In the genomic region with DNA sequence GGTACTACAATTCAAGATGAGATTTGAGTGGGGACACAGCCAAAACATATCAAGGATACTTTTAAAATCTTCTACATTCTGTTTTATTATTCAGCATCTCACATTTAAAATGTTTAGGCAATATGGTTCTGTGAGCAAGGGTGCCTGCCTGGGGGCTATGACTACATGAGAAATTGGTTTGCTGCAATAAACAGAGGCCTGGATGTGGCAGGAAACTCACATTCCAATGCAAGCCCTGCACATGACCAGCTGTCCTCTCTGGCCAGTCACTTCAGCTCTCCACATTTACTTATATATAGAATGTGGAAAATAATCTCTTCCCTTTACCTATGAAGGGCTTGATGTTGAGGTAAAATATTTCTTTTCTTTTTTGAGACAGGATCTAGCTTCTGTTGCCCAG, we compare ENCODE assay signal across 26 cellular contexts.
"Had no signal": no experiment of that assay in that cellular context is flagged by ENCODE, and none has a peak within 500 bp of the region (broad histone marks: within the 10 kb centered on the region; RNA-seq: fewer than 3 reads in every experiment).

No MANE protein-coding gene starts in this region.

- ATAC-seq: heart right ventricle; left colon; lower lobe of right lung; naive thymus-derived CD8-positive, alpha-beta T cell; sciatic nerve had no signal

- DNase-seq: cortex of kidney; foreskin melanocyte; glutamatergic neuron; heart right ventricle; hippocampal formation; immature natural killer cell; islet precursor cell; kidney glomerular epithelial cell; left colon; left ventricle myocardium inferior; lower lobe of right lung; naive thymus-derived CD8-positive, alpha-beta T cell; nephron progenitor cell; nucleus accumbens; stimulated activated CD4-positive, alpha-beta T cell treated with anti-CD3 and anti-CD28 coated beads, Interleukin-12 subunit alpha, Interleukin-12 subunit beta, amount 100 ng/mL, for 4 hours; stimulated activated CD4-positive, alpha-beta T cell treated with anti-CD3 and anti-CD28 coated beads, Interleukin-1b, Interleukin-23, amount 100 ng/mL, for 48 hours; stimulated activated CD4-positive, alpha-beta T cell treated with anti-CD3 and anti-CD28 coated beads, Interleukin-4, amount 100 ng/mL, for 1 hour; stimulated activated CD8-positive, alpha-beta memory T cell treated with anti-CD3 and anti-CD28 coated beads, Interleukin-4, amount 100 ng/mL, for 48 hours; stimulated activated naive CD4-positive, alpha-beta T cell; stomach; tibial artery had no signal

- H3K4me1 Mint-ChIP-seq: immature natural killer cell; naive thymus-derived CD8-positive, alpha-beta T cell; nephron progenitor cell had no signal

- H3K9me3 ChIP-seq: left ventricle myocardium inferior, lower lobe of right lung, prostate gland, right atrium auricular region, stomach, tibial artery had no signal

- H3K36me3 ChIP-seq: heart right ventricle, left ventricle myocardium inferior, lower lobe of right lung, prostate gland, right atrium auricular region, stomach, tibial artery had no signal

- H3K36me3 Mint-ChIP-seq: naive thymus-derived CD8-positive, alpha-beta T cell; type B pancreatic cell had no signal

- H3K4me3 Mint-ChIP-seq: immature natural killer cell; naive thymus-derived CD8-positive, alpha-beta T cell; nephron progenitor cell; type B pancreatic cell had no signal

- H3K4me3 ChIP-seq: heart right ventricle, left ventricle myocardium inferior, lower lobe of right lung, prostate gland, right atrium auricular region, smooth muscle cell, stomach, tibial artery had no signal

- H3K4me2 ChIP-seq: smooth muscle cell had no signal

- H3K27me3 Mint-ChIP-seq: type B pancreatic cell had no signal

- H3K4me1 ChIP-seq: heart right ventricle, left ventricle myocardium inferior, lower lobe of right lung, prostate gland, right atrium auricular region, stomach, tibial artery had no signal

- H3K27ac ChIP-seq: heart right ventricle, left ventricle myocardium inferior, lower lobe of right lung, prostate gland, right atrium auricular region, stomach, tibial artery had no signal

- H3K9me3 Mint-ChIP-seq: nephron progenitor cell had no signal

- H3K27ac Mint-ChIP-seq: immature natural killer cell; naive thymus-derived CD8-positive, alpha-beta T cell; nephron progenitor cell; type B pancreatic cell had no signal

- H3K27me3 ChIP-seq: right atrium auricular region, stomach, tibial artery had no signal
